29 cellular contexts compared by ENCODE assay signal in the genomic region with DNA sequence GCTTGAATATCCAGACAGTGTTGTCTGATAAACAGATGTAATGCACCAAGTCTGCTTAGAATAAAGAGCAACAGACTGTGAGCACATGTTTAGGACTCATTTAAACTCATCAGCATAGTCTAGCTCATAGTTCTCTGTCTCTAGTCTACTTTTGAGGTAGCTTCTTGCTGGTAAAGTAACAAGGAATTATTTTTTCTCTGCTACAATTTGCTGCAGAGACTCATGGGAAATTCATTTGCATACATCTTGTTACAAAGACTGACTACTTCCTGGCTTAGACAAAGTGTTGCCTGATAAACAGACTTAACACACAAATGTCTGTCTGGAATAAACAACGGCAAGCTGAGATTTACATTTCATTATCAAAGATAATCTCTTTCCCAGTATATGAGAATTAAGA.
A peak's percentile ranks its signal among the peaks of the same experiment; 100 is the strongest.
DNase-seq lines count a peak whose midpoint lies in the region; ATAC-seq and TF ChIP-seq lines count a peak whose summit lies in the region.
"Had no signal": no experiment of that assay in that cellular context is flagged by ENCODE, and none has a peak within 500 bp of the region (broad histone marks: within the 10 kb centered on the region; RNA-seq: fewer than 3 reads in every experiment).

No MANE protein-coding gene starts in this region.

- H3K27ac ChIP-seq in temporal lobe (ENCODE audit: low read depth, low read length): peak overlapping the region; percentile 75
- no peak overlapping the region for H3K27ac ChIP-seq in foreskin keratinocyte
- H3K27ac ChIP-seq: BLaER1 treated with 17β-estradiol and CSF1 and Interleukin-3, amounts not matched to agents 10 nM and 100 nM; ovary; PC-9; spleen had no signal

- H3K27me3 ChIP-seq in foreskin keratinocyte: no peaks in the 10 kb centered on the region
- H3K27me3 ChIP-seq: BLaER1 treated with 17β-estradiol and CSF1 and Interleukin-3, amounts not matched to agents 10 nM and 100 nM; ovary; spleen had no signal

- TF ChIP-seq CTCF in foreskin keratinocyte (conservative IDR thresholded peaks at IDR 0.05) (no peak), nephron progenitor cell (IDR thresholded peaks at IDR 0.05) (no peak)

- no peaks in the 10 kb centered on the region for H3K36me3 Mint-ChIP-seq in activated T-cell treated with anti-CD3 and anti-CD28 coated beads, Interleukin-2, amount 50 U/mL, for 72 hours (ENCODE audit: insufficient read depth in 2 of 2)
- H3K36me3 Mint-ChIP-seq in activated CD4-positive, alpha-beta memory T cell treated with anti-CD3 and anti-CD28 coated beads, Interleukin-2, amount 10 ng/mL, durations not matched to agents 7 days and 5 days (ENCODE audit: low read depth): no peaks in the 10 kb centered on the region
- H3K36me3 Mint-ChIP-seq in nephron progenitor cell (ENCODE audit: low read depth) (no peaks in the 10 kb centered on the region), immature natural killer cell (no peaks in the 10 kb centered on the region)
- H3K36me3 Mint-ChIP-seq: activated naive CD4-positive, alpha-beta T cell treated with anti-CD3 and anti-CD28 coated beads, Interleukin-2, amount 50 U/mL, for 72 hours; naive thymus-derived CD4-positive, alpha-beta T cell had no signal

- POLR2A ChIA-PET in activated CD4-positive, alpha-beta memory T cell treated with anti-CD3 and anti-CD28 coated beads, Interleukin-2, amount 10 ng/mL, durations not matched to agents 7 days and 5 days (lab: Charles Lee): interaction anchor here (1.6 kb wide), 1 partner anchor 62 kb away, joined by 5 read pairs; no protein-coding TSS in a partner anchor

- peaks cover 19% of the 10 kb centered on the region for H3K27me3 Mint-ChIP-seq in activated T-cell treated with anti-CD3 and anti-CD28 coated beads, Interleukin-2, amount 50 U/mL, for 72 hours (ENCODE audit: low read depth)
- H3K27me3 Mint-ChIP-seq in activated CD4-positive, alpha-beta memory T cell treated with anti-CD3 and anti-CD28 coated beads, Interleukin-2, amount 10 ng/mL, durations not matched to agents 7 days and 5 days: no peaks in the 10 kb centered on the region
- H3K27me3 Mint-ChIP-seq in nephron progenitor cell (ENCODE audit: low read depth, poor library complexity) (peaks cover 6% of the 10 kb centered on the region), immature natural killer cell (ENCODE audit: low read depth in 3 of 3) (peaks cover 0 to 2% (median 0%) of the 10 kb centered on the region in 3 donors)

- CTCF ChIA-PET in activated CD4-positive, alpha-beta memory T cell treated with anti-CD3 and anti-CD28 coated beads, Interleukin-2, amount 10 ng/mL, durations not matched to agents 7 days and 5 days (lab: Charles Lee): interaction anchor here (0.8 to 2.1 kb wide), 3 partner anchors 9 to 220 kb away, joined by 3 to 5 read pairs (median 3); no protein-coding TSS in a partner anchor

- no peak for DNase-seq in activated T-cell treated with anti-CD3 and anti-CD28 coated beads, Interleukin-2, amount 50 U/mL, for 72 hours
- DNase-seq in activated T-cell treated with anti-CD3 and anti-CD28 coated beads for 4 hours (no peak), globus pallidus (ENCODE audit: low spot score) (peak; percentile 69), foreskin keratinocyte (no peak), nephron progenitor cell (no peak), immature natural killer cell (no peak)
- no peak for DNase-seq in activated CD4-positive, alpha-beta memory T cell treated with anti-CD3 and anti-CD28 coated beads, Interleukin-2, amount 10 ng/mL, durations not matched to agents 7 days and 5 days
- DNase-seq: activated CD8-positive, alpha-beta memory T cell treated with anti-CD3 and anti-CD28 coated beads for 24 hours; aorta; cerebellar nuclear complex; KBM-7; MM.1S; naive thymus-derived CD4-positive, alpha-beta T cell; NCI-H1417 treated with DMSO at 0.1 percent for 48 hours; NCI-H2107; NCI-H446 treated with DMSO at 0.1 percent for 48 hours; NK-92 treated with Interleukin-12 subunit alpha and Interleukin-12 subunit beta, amount 100 ng/mL, for 24 hours; ovary; PC-9; right cardiac atrium; Right ventricle myocardium superior; spleen; stimulated activated CD4-positive, alpha-beta T cell treated with anti-CD3 and anti-CD28 coated beads, Interleukin-4, amount 100 ng/mL, for 1 hour; stimulated activated naive CD4-positive, alpha-beta T cell; T1000 had no signal

- peaks cover 18% of the 10 kb centered on the region for H3K4me1 ChIP-seq in foreskin keratinocyte
- H3K4me1 ChIP-seq: BLaER1 treated with 17β-estradiol and CSF1 and Interleukin-3, amounts not matched to agents 10 nM and 100 nM had no signal

- ATAC-seq in activated T-cell treated with anti-CD3 and anti-CD28 coated beads, Interleukin-2, amount 50 U/mL, for 72 hours (replicated peaks in 1 of 2): no peak
- ATAC-seq in foreskin keratinocyte: no peak
- ATAC-seq: naive thymus-derived CD4-positive, alpha-beta T cell; right cardiac atrium had no signal

- H3K4me3 Mint-ChIP-seq in activated T-cell treated with anti-CD3 and anti-CD28 coated beads, Interleukin-2, amount 50 U/mL, for 72 hours: peak overlapping the region in 1 of 2 donors; percentile 44
- no peak overlapping the region for H3K4me3 Mint-ChIP-seq in activated CD4-positive, alpha-beta memory T cell treated with anti-CD3 and anti-CD28 coated beads, Interleukin-2, amount 10 ng/mL, durations not matched to agents 7 days and 5 days
- no peak overlapping the region for H3K4me3 Mint-ChIP-seq in nephron progenitor cell
- H3K4me3 Mint-ChIP-seq in immature natural killer cell: no peak overlapping the region
- H3K4me3 Mint-ChIP-seq: activated T-helper 1 cell treated with anti-CD3 and anti-CD28 coated beads, Interleukin-12 subunit alpha, Interleukin-12 subunit beta, Interleukin-2, Interleukin-4 antibody, amounts not matched to agents 30 ng/mL and 10 ng/mL and 1 ng/mL, durations not matched to agents 14 hours and 24 hours and 36 hours; naive thymus-derived CD4-positive, alpha-beta T cell had no signal

- peaks cover 49% of the 10 kb centered on the region for H3K4me1 Mint-ChIP-seq in activated T-cell treated with anti-CD3 and anti-CD28 coated beads, Interleukin-2, amount 50 U/mL, for 72 hours (ENCODE audit: low read depth)
- peaks cover 36% of the 10 kb centered on the region for H3K4me1 Mint-ChIP-seq in activated CD4-positive, alpha-beta memory T cell treated with anti-CD3 and anti-CD28 coated beads, Interleukin-2, amount 10 ng/mL, durations not matched to agents 7 days and 5 days
- H3K4me1 Mint-ChIP-seq in nephron progenitor cell (peaks cover 14% of the 10 kb centered on the region), immature natural killer cell (no peaks in the 10 kb centered on the region)

- H3K27ac Mint-ChIP-seq in activated T-cell treated with anti-CD3 and anti-CD28 coated beads, Interleukin-2, amount 50 U/mL, for 72 hours: peak overlapping the region; percentile 95
- H3K27ac Mint-ChIP-seq in activated CD4-positive, alpha-beta memory T cell treated with anti-CD3 and anti-CD28 coated beads, Interleukin-2, amount 10 ng/mL, durations not matched to agents 7 days and 5 days: peak overlapping the region; percentile 16
- H3K27ac Mint-ChIP-seq in nephron progenitor cell (no peak overlapping the region), immature natural killer cell (no peak overlapping the region)
- H3K27ac Mint-ChIP-seq: activated T-helper 1 cell treated with anti-CD3 and anti-CD28 coated beads, Interleukin-12 subunit alpha, Interleukin-12 subunit beta, Interleukin-2, Interleukin-4 antibody, amounts not matched to agents 30 ng/mL and 10 ng/mL and 1 ng/mL, durations not matched to agents 14 hours and 24 hours and 36 hours had no signal

- no peaks in the 10 kb centered on the region for H3K9me3 Mint-ChIP-seq in activated T-cell treated with anti-CD3 and anti-CD28 coated beads, Interleukin-2, amount 50 U/mL, for 72 hours
- H3K9me3 Mint-ChIP-seq in activated CD4-positive, alpha-beta memory T cell treated with anti-CD3 and anti-CD28 coated beads, Interleukin-2, amount 10 ng/mL, durations not matched to agents 7 days and 5 days: no peaks in the 10 kb centered on the region
- H3K9me3 Mint-ChIP-seq in nephron progenitor cell: no peaks in the 10 kb centered on the region
- H3K9me3 Mint-ChIP-seq in immature natural killer cell: peaks cover 0 to 2% (median 0%) of the 10 kb centered on the region in 6 donors
- H3K9me3 Mint-ChIP-seq: activated naive CD4-positive, alpha-beta T cell treated with anti-CD3 and anti-CD28 coated beads, Interleukin-2, amount 50 U/mL, for 72 hours; activated T-helper 1 cell treated with anti-CD3 and anti-CD28 coated beads, Interleukin-12 subunit alpha, Interleukin-12 subunit beta, Interleukin-2, Interleukin-4 antibody, amounts not matched to agents 30 ng/mL and 10 ng/mL and 1 ng/mL, durations not matched to agents 14 hours and 24 hours and 36 hours; naive thymus-derived CD4-positive, alpha-beta T cell had no signal

Comparison
In these comparisons a context has a peak if more than half of its experiments do, and no peak if none do; other contexts are left out.
1. H3K27ac Mint-ChIP-seq: peak in activated T-cell treated with anti-CD3 and anti-CD28 coated beads, Interleukin-2, amount 50 U/mL, for 72 hours (single experiment) and activated CD4-positive, alpha-beta memory T cell treated with anti-CD3 and anti-CD28 coated beads, Interleukin-2, amount 10 ng/mL, durations not matched to agents 7 days and 5 days (single experiment); none in nephron progenitor cell (single experiment) and immature natural killer cell (0 of 6).